ENCODE assay signal across 14 cellular contexts in the genomic region with DNA sequence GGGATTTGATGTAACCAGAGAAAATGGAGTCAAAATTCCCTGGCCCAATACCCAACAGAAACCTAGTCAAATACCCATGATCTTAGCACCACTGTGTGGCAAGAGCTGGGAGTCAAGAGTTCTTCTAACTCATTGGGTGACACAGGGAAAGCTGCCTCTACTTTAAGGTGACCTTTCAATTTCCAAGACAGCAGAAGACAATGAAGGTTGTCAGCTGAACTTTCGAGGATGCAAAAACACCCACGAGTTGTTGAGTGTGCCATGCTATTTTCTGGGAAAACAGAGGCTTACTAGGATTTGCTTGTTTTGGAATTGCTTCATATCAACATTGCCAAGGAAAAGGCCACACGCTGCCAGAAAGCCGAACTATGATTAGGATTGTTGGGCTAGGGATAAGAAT.
A peak's percentile ranks its signal among the peaks of the same experiment; 100 is the strongest.
DNase-seq lines count a peak whose midpoint lies in the region; ATAC-seq and TF ChIP-seq lines count a peak whose summit lies in the region.
"Had no signal": no experiment of that assay in that cellular context is flagged by ENCODE, and none has a peak within 500 bp of the region (broad histone marks: within the 10 kb centered on the region; RNA-seq: fewer than 3 reads in every experiment).

No MANE protein-coding gene starts in this region.

- H3K9me3 Mint-ChIP-seq in CD4-positive, alpha-beta memory T cell, result peaks cover 0 to 2% (median 0%) of the 10 kb centered on the region in 8 donors
- H3K9me3 Mint-ChIP-seq: T-cell had no signal

- 28 to 49% (median 39%) methylated on average over 4 of the region's 4 CpGs for WGBS in adrenal gland, 4 donors
- WGBS in gastroesophageal sphincter (ENCODE audit: low coverage in 1 of 2), 2 donors, result 42 to 46% methylated on average over 4 of the region's 4 CpGs

- H3K36me3 ChIP-seq in adrenal gland (replicated peaks in 1 of 2) (no peaks in the 10 kb centered on the region), gastroesophageal sphincter (no peaks in the 10 kb centered on the region)
- H3K36me3 ChIP-seq in CD4-positive, alpha-beta memory T cell (ENCODE audit: insufficient read depth, low read length), result no peaks in the 10 kb centered on the region
- H3K36me3 ChIP-seq: prostate gland had no signal

- POLR2A ChIA-PET in CD4-positive, alpha-beta memory T cell (lab: Charles Lee; ENCODE audit: partially characterized antibody), result no interaction called here

- CTCF ChIA-PET in CD4-positive, alpha-beta memory T cell (lab: Charles Lee; ENCODE audit: partially characterized antibody), result no interaction called here

- DNase-seq in KBM-7, result peak; percentile 13
- DNase-seq in adrenal gland, result peak in 4 of 7 donors; percentile 16 to 39 (median 28)
- peak; percentile 45 for DNase-seq in putamen (ENCODE audit: low spot score)
- DNase-seq in CD4-positive, alpha-beta memory T cell, result no peak
- no peak for DNase-seq in NCI-H2171 (lab: John Stamatoyannopoulos, UW)
- no peak for DNase-seq in left colon
- DNase-seq in SKM-1 treated with dmso at 0.1 percent for 144 hours (lab: John Stamatoyannopoulos, UW; ENCODE audit: unreplicated experiment), result no peak
- DNase-seq: activated CD4-positive, alpha-beta T cell treated with anti-CD3 and anti-CD28 coated beads, Interleukin-2, amount 50 U/mL, for 4 hours; activated gamma-delta T cell treated with Interleukin-2 at 50 U/mL for 16 hours; NCI-H1092; NCI-H748 treated with DMSO at 0.1 percent for 48 hours; T-cell had no signal

- in situ Hi-C loops in KBM-7 (cut with MboI; ENCODE audit: low pct_unique_long_range_greater_than_20kb, low sequenced_read_pairs), result no loop called here

- H3K27me3 ChIP-seq in adrenal gland (no peaks in the 10 kb centered on the region), gastroesophageal sphincter (peaks cover 7% of the 10 kb centered on the region)
- no peaks in the 10 kb centered on the region for H3K27me3 ChIP-seq in CD4-positive, alpha-beta memory T cell (ENCODE audit: insufficient read depth, low read length)

- H3K27ac ChIP-seq in adrenal gland, result no peak overlapping the region
- H3K27ac ChIP-seq in gastroesophageal sphincter, result no peak overlapping the region
- H3K27ac ChIP-seq in CD4-positive, alpha-beta memory T cell (ENCODE audit: low read depth, low read length), result no peak overlapping the region
- H3K27ac ChIP-seq: prostate gland had no signal

- TF ChIP-seq POLR2A in adrenal gland (IDR thresholded peaks at IDR 0.05), result no peak
- no peak for TF ChIP-seq POLR2A in gastroesophageal sphincter (IDR thresholded peaks at IDR 0.05)

- no peaks in the 10 kb centered on the region for H3K36me3 Mint-ChIP-seq in CD4-positive, alpha-beta memory T cell
- H3K36me3 Mint-ChIP-seq: T-cell had no signal

- TF ChIP-seq EP300 in gastroesophageal sphincter (IDR thresholded peaks at IDR 0.05), result no peak

- no peak overlapping the region for H3K27ac Mint-ChIP-seq in CD4-positive, alpha-beta memory T cell
- H3K27ac Mint-ChIP-seq: T-cell had no signal

- no peaks in the 10 kb centered on the region for H3K4me1 Mint-ChIP-seq in CD4-positive, alpha-beta memory T cell
- H3K4me1 Mint-ChIP-seq: T-cell had no signal

- no peak overlapping the region for H3K4me3 ChIP-seq in adrenal gland
- no peak overlapping the region for H3K4me3 ChIP-seq in gastroesophageal sphincter
- H3K4me3 ChIP-seq in CD4-positive, alpha-beta memory T cell (ENCODE audit: low read length in 2 of 2), result no peak overlapping the region
- H3K4me3 ChIP-seq: prostate gland had no signal

- H3K4me3 Mint-ChIP-seq in CD4-positive, alpha-beta memory T cell, result no peak overlapping the region
- H3K4me3 Mint-ChIP-seq: T-cell had no signal

- H3K4me1 ChIP-seq in adrenal gland (replicated peaks in 1 of 2), result no peaks in the 10 kb centered on the region
- H3K4me1 ChIP-seq in gastroesophageal sphincter, result peaks cover 0 to 3% (median 0%) of the 10 kb centered on the region in 3 donors
- H3K4me1 ChIP-seq in CD4-positive, alpha-beta memory T cell (ENCODE audit: insufficient read depth, low read length), result no peaks in the 10 kb centered on the region
- H3K4me1 ChIP-seq: prostate gland had no signal

- peaks cover 3 to 5% of the 10 kb centered on the region in 2 donors for H3K27me3 Mint-ChIP-seq in CD4-positive, alpha-beta memory T cell

- peak; percentile 36 for ATAC-seq in gastroesophageal sphincter
- ATAC-seq in left colon, result no peak
- ATAC-seq: T-cell had no signal

- H3K9me3 ChIP-seq in adrenal gland (replicated peaks in 1 of 3), result no peaks in the 10 kb centered on the region
- H3K9me3 ChIP-seq in gastroesophageal sphincter, result no peaks in the 10 kb centered on the region
- no peaks in the 10 kb centered on the region for H3K9me3 ChIP-seq in CD4-positive, alpha-beta memory T cell (ENCODE audit: control insufficient read depth in 1 of 2, low read length in 2 of 2)
- H3K9me3 ChIP-seq: prostate gland had no signal

- TF ChIP-seq CTCF in adrenal gland (IDR thresholded peaks at IDR 0.05), result peak in 4 of 6 experiments; percentile 12 to 40 (median 26)
- no peak for TF ChIP-seq CTCF in gastroesophageal sphincter (IDR thresholded peaks at IDR 0.05)

- intact Hi-C loops in adrenal gland (cut with DNase I) (no loop called here), left colon (cut with DNase I, micrococcal nuclease) (no loop called here)
- intact Hi-C loops in CD4-positive, alpha-beta memory T cell (cut with micrococcal nuclease), result no loop called here

Comparison
In these comparisons a context has a peak if more than half of its experiments do, and no peak if none do; other contexts are left out.
1. DNase-seq: peak in KBM-7 (single experiment), adrenal gland (4 of 7) and putamen (single experiment); none in CD4-positive, alpha-beta memory T cell (0 of 5), NCI-H2171 (single experiment), left colon (0 of 2) and SKM-1 treated with dmso at 0.1 percent for 144 hours (single experiment).
2. CTCF ChIP-seq: peak in adrenal gland (4 of 6); none in gastroesophageal sphincter (0 of 4).